36 cellular contexts compared by ENCODE assay signal in genomic region chr1:17308593-17308992, GRCh38. TPM values are rescaled to one million over a fixed set of nuclear protein-coding genes. Genes with fewer than 3 reads are reported as not detected.
DNase-seq lines count a peak whose midpoint lies in the region; ATAC-seq, FAIRE-seq and TF ChIP-seq lines count a peak whose summit lies in the region.
"Had no signal": no experiment of that assay in that cellular context is flagged by ENCODE, and none has a peak within 500 bp of the region (broad histone marks: within the 10 kb centered on the region; RNA-seq: fewer than 3 reads in every experiment).

No MANE protein-coding gene starts in this region.

- H3K23ac ChIP-seq in H1 (ENCODE audit: insufficient read length) = no peak overlapping the region

- WGBS in H1 (ENCODE audit: extremely low coverage in 1 of 2, insufficient coverage in 1 of 2, insufficient read length in 1 of 2, insufficient replicate concordance in 2 of 2, low coverage in 1 of 2, low lambda C conversion rate in 2 of 2, missing lambda C conversion rate in 1 of 2), 2 experiments = 54% methylated on average over 6 of the region's 6 CpGs; no CpG with 5 or more reads in 1 of the 2 experiments

- ATAC-seq in upper lobe of right lung = peak; percentile 49
- ATAC-seq: HCT116, Panc1 had no signal

- no peaks in the 10 kb centered on the region for H3K23me2 ChIP-seq in H1 (ENCODE audit: low read depth, low read length)

- no peak for TF ChIP-seq EP300 in H1 (IDR thresholded peaks at IDR 0.05; ENCODE audit: borderline replicate concordance in 1 of 2, low read depth in 2 of 2, low read length in 2 of 2)

- no peak overlapping the region for H3K4ac ChIP-seq in H1 (replicated peaks; ENCODE audit: insufficient read length, low read depth, low read length)

- H3K4me1 ChIP-seq in H1 (replicated peaks in 1 of 4; ENCODE audit: control insufficient read depth in 3 of 4, insufficient read depth in 4 of 4, low read length in 3 of 4) (peaks cover 5 to 16% (median 11%) of the 10 kb centered on the region in 4 experiments), upper lobe of right lung (no peaks in the 10 kb centered on the region)
- H3K4me1 ChIP-seq: right atrium auricular region, tibial nerve had no signal

- no peak overlapping the region for H3K4me2 ChIP-seq in H1 (ENCODE audit: insufficient read depth in 1 of 2, low read depth in 2 of 2, low read length in 2 of 2)

- H4K5ac ChIP-seq in H1 (ENCODE audit: insufficient read length, low read depth, low read length) = no peak overlapping the region

- H2BK120ac ChIP-seq in H1 (replicated peaks; ENCODE audit: low read depth, low read length) = no peak overlapping the region

- H4K20me1 ChIP-seq in H1 (replicated peaks in 1 of 2; ENCODE audit: control insufficient read depth in 1 of 2, insufficient read depth in 2 of 2, low read length in 2 of 2) = no peaks in the 10 kb centered on the region

- no peak overlapping the region for H3K56ac ChIP-seq in H1 (replicated peaks; ENCODE audit: insufficient read length, low read depth, low read length)

- H3K4me3 ChIP-seq in H1 (ENCODE audit: extremely low read depth in 1 of 4, insufficient read depth in 2 of 4, low read depth in 3 of 4, low read length in 4 of 4) = no peak overlapping the region
- no peak overlapping the region for H3K4me3 ChIP-seq in upper lobe of right lung
- H3K4me3 ChIP-seq: cardiac muscle cell, coronary artery, right atrium auricular region, tibial nerve had no signal

- intact Hi-C loops in upper lobe of right lung (cut with DNase I) = no loop called here

- CTCF ChIA-PET in H1 (lab: Charles Lee; ENCODE audit: partially characterized antibody) = interaction anchor here (0.8 to 2.6 kb wide), 4 partner anchors 11 to 28 kb away, joined by 3 to 16 read pairs (median 4); no protein-coding TSS in a partner anchor

- H3K9ac ChIP-seq in H1 (replicated peaks in 1 of 4; ENCODE audit: extremely low read depth in 1 of 4, low read depth in 3 of 4, low read length in 3 of 4) = no peak overlapping the region

- no peak for TF ChIP-seq RAD21 in H1 (IDR thresholded peaks at IDR 0.05 in 1 of 2, conservative IDR thresholded peaks at IDR 0.05 in 1 of 2; ENCODE audit: low read depth in 2 of 2, low read length in 2 of 2)

- H3K79me2 ChIP-seq in H1 (ENCODE audit: control insufficient read depth in 1 of 2, insufficient read depth in 2 of 2, low read length in 2 of 2) = no peaks in the 10 kb centered on the region

- peak overlapping the region; percentile 84 for H2BK15ac ChIP-seq in H1 (ENCODE audit: low read length)

- H3K18ac ChIP-seq in H1 (ENCODE audit: extremely low read depth, low read length) = no peak overlapping the region

- H2AK5ac ChIP-seq in H1 (ENCODE audit: low read depth, low read length) = no peak overlapping the region

- FAIRE-seq in H1 (lab: Jason Lieb, UNC) = no peak
- FAIRE-seq: D721Med had no signal

- H3K27me3 ChIP-seq in H1 (replicated peaks in 1 of 4; ENCODE audit: control insufficient read depth in 3 of 4, extremely low read depth in 1 of 4, insufficient read depth in 3 of 4, low read length in 3 of 4) (no peaks in the 10 kb centered on the region), upper lobe of right lung (peaks cover 29% of the 10 kb centered on the region)
- H3K27me3 ChIP-seq: cardiac muscle cell, right atrium auricular region had no signal

- H3K9me3 ChIP-seq in H1 (ENCODE audit: insufficient read depth in 2 of 2, low read depth in 1 of 2, low read length in 1 of 2) (no peaks in the 10 kb centered on the region), upper lobe of right lung (no peaks in the 10 kb centered on the region)
- H3K9me3 ChIP-seq: right atrium auricular region, tibial nerve had no signal

- TF ChIP-seq CTCF in H1 (IDR thresholded peaks at IDR 0.05; ENCODE audit: control extremely low read depth in 1 of 3, insufficient read depth in 1 of 3, low read depth in 1 of 3, low read length in 3 of 3) (no peak), upper lobe of right lung (IDR thresholded peaks at IDR 0.05) (no peak)

- H2BK5ac ChIP-seq in H1 (ENCODE audit: low read depth, low read length) = no peak overlapping the region

- no peak overlapping the region for H3K14ac ChIP-seq in H1 (ENCODE audit: insufficient read length)

- 0 out of 2 replicates have a peak overlapping the region, but pooled peaks have one; percentile 12 for H2AFZ ChIP-seq in H1 (ENCODE audit: low read length)

- H3K79me1 ChIP-seq in H1 (ENCODE audit: low read depth, low read length) = no peaks in the 10 kb centered on the region

- H2BK12ac ChIP-seq in H1 (ENCODE audit: low read depth, low read length) = peak overlapping the region; percentile 70; the same call in 1 of the 2 replicates

- H4K8ac ChIP-seq in H1 (ENCODE audit: extremely low read depth, insufficient read depth, low read length) = no peak overlapping the region

- POLR2A ChIA-PET in H1 (lab: Charles Lee; ENCODE audit: partially characterized antibody) = no interaction called here

- peak overlapping the region; percentile 75; the same call in 1 of the 2 replicates for H2BK20ac ChIP-seq in H1 (ENCODE audit: low read length)

- no peaks in the 10 kb centered on the region for H3K36me3 ChIP-seq in H1 (ENCODE audit: control insufficient read depth in 2 of 4, insufficient read depth in 4 of 4, low read length in 3 of 4)
- H3K36me3 ChIP-seq in upper lobe of right lung = no peaks in the 10 kb centered on the region
- H3K36me3 ChIP-seq: cardiac muscle cell, right atrium auricular region, tibial nerve, WERI-Rb-1 had no signal

- peak overlapping the region; percentile 45 for H4K91ac ChIP-seq in H1 (replicated peaks; ENCODE audit: insufficient read length, low read length)

- no peak for TF ChIP-seq POLR2A in H1 (IDR thresholded peaks at IDR 0.05; ENCODE audit: control extremely low read depth in 1 of 2, low read depth in 2 of 2, low read length in 2 of 2)

- peak; percentile 38 for DNase-seq in NK-92 treated with Interleukin-12 subunit alpha and Interleukin-12 subunit beta, amount 100 ng/mL, for 24 hours (lab: John Stamatoyannopoulos, UW)
- DNase-seq in NK-92 (lab: John Stamatoyannopoulos, UW; ENCODE audit: unreplicated experiment) = no peak
- DNase-seq in NOMO-1 treated with dmso at 0.1 percent for 144 hours (lab: John Stamatoyannopoulos, UW; ENCODE audit: unreplicated experiment) = peak; percentile 17
- DNase-seq in H1 (ENCODE audit: low read depth in 1 of 2, low spot score in 2 of 2) = no peak
- DNase-seq in upper lobe of right lung = no peak
- DNase-seq in stimulated activated CD4-positive, alpha-beta T cell treated with anti-CD3 and anti-CD28 coated beads, Interleukin-4, amount 100 ng/mL, for 4 hours = no peak
- no peak for DNase-seq in germinal center (ENCODE audit: low spot score)
- DNase-seq in cerebellar cortex (ENCODE audit: low spot score) = no peak
- DNase-seq: 8988T; activated CD4-positive, alpha-beta T cell treated with anti-CD3 and anti-CD28 coated beads for 48 hours; activated CD8-positive, alpha-beta memory T cell treated with anti-CD3 and anti-CD28 coated beads for 24 hours; aorta; CD4-positive, alpha-beta memory T cell; DND-41; effector memory CD4-positive, alpha-beta T cell; GF-D8; hypothalamus; immature natural killer cell; Kasumi-1; NCI-H1092; NCI-H1694; NCI-H446; posterior cingulate gyrus; SHP77; T1000; WERI-Rb-1 had no signal

- H3K27ac ChIP-seq in H1 (ENCODE audit: low read depth, low read length) (no peak overlapping the region), upper lobe of right lung (no peak overlapping the region)
- H3K27ac ChIP-seq: cardiac muscle cell, coronary artery, epithelial cell of prostate, right atrium auricular region, tibial nerve, WERI-Rb-1 had no signal

TF ChIP-seq in H1, 55 proteins besides CTCF, POLR2A, EP300 and RAD21:
- TF ChIP-seq GABPA (IDR thresholded peaks at IDR 0.05; ENCODE audit: borderline replicate concordance, insufficient read depth, low read length) (no peak), BRCA1 (IDR thresholded peaks at IDR 0.05; ENCODE audit: low read depth, low read length) (no peak), SAP30 (IDR thresholded peaks at IDR 0.05; ENCODE audit: insufficient read depth, insufficient replicate concordance, low read length) (no peak), KDM1A (IDR thresholded peaks at IDR 0.05; ENCODE audit: borderline replicate concordance, low read length) (peak; percentile 93), EGR1 (IDR thresholded peaks at IDR 0.05; ENCODE audit: borderline replicate concordance, low read depth, low read length) (no peak), HDAC2 (IDR thresholded peaks at IDR 0.05; ENCODE audit: borderline replicate concordance in 1 of 2, low read depth in 2 of 2, low read length in 2 of 2) (peak in 1 of 2 experiments; percentile 67; a peak in 1 of 4 replicates)

RNA-seq across cellular contexts. Expression of gene PADI4, which starts 0.6 kb away (rescaled TPM):
- not detected in 2 replicates for total RNA-seq in H1 (2021; fragmentation: NEBNext Ultra II Directional; extraction: Animal tissue kit (Norgen Biotek cat#: 25700))
- 0.17 and 0.29 TPM in 2 replicates for polyA plus RNA-seq in H1 (2011; rRNA removed)
- polyA plus RNA-seq in H1 (2011; cell fraction: cytosol; rRNA removed) = 0.18 TPM
- polyA plus RNA-seq in H1 (2011; cell fraction: nucleus; rRNA removed) = 0.11 TPM
- 0.06 to 0.25 TPM (median 0.20 TPM) in 3 of 4 replicates, not detected in the other for polyA plus RNA-seq in H1 (2012, experiment 1 of 2)
- 0.07 TPM for polyA plus RNA-seq in H1 (2012, experiment 2 of 2)
- 0.39 TPM for polyA plus RNA-seq in H1 (2013, experiment 1 of 2)
- 0.29 TPM for polyA plus RNA-seq in H1 (2013, experiment 2 of 2)
- polyA minus RNA-seq in H1 (2011; rRNA and poly(A)+ RNA removed) = 0.41 TPM in 1 of 2 replicates, not detected in the other
- polyA minus RNA-seq in H1 (2011; cell fraction: cytosol; rRNA and poly(A)+ RNA removed) = not detected
- polyA minus RNA-seq in H1 (2011; cell fraction: nucleus; rRNA and poly(A)+ RNA removed) = not detected
- 2.3 TPM for total RNA-seq in upper lobe of right lung
- total RNA-seq: cardiac muscle cell, glomerular endothelial cell, neural crest cell, tibial nerve had no signal
- polyA plus RNA-seq: aorta, cardiac muscle cell had no signal

RNA-seq across cellular contexts. Expression of gene PADI3, which starts 59.7 kb away (rescaled TPM):
- 0.37 and 0.44 TPM in 2 replicates for total RNA-seq in H1 (2021; fragmentation: NEBNext Ultra II Directional; extraction: Animal tissue kit (Norgen Biotek cat#: 25700))
- polyA plus RNA-seq in H1 (2011; rRNA removed) = 0.94 and 1.9 TPM in 2 replicates
- polyA plus RNA-seq in H1 (2011; cell fraction: cytosol; rRNA removed) = 1.6 TPM
- 3.4 TPM for polyA plus RNA-seq in H1 (2011; cell fraction: nucleus; rRNA removed)
- polyA plus RNA-seq in H1 (2012, experiment 1 of 2) = 0.35 to 0.85 TPM (median 0.64 TPM) in 4 replicates
- 0.33 TPM for polyA plus RNA-seq in H1 (2012, experiment 2 of 2)
- 0.59 TPM for polyA plus RNA-seq in H1 (2013, experiment 1 of 2)
- 0.35 TPM for polyA plus RNA-seq in H1 (2013, experiment 2 of 2)
- polyA minus RNA-seq in H1 (2011; rRNA and poly(A)+ RNA removed) = 1.3 and 1.7 TPM in 2 replicates
- 0.81 TPM for polyA minus RNA-seq in H1 (2011; cell fraction: cytosol; rRNA and poly(A)+ RNA removed)
- polyA minus RNA-seq in H1 (2011; cell fraction: nucleus; rRNA and poly(A)+ RNA removed) = 1.6 TPM
- not detected for total RNA-seq in upper lobe of right lung
- total RNA-seq: aorta; CD4-positive, alpha-beta memory T cell; glomerular endothelial cell; neural crest cell; right atrium auricular region; tibial nerve had no signal
- polyA plus RNA-seq: aorta; cardiac muscle cell; CD4-positive, alpha-beta memory T cell; immature natural killer cell had no signal

Comparison
In these comparisons a context has a peak if more than half of its experiments do, and no peak if none do; other contexts are left out.
1. DNase-seq: peak in NK-92 treated with Interleukin-12 subunit alpha and Interleukin-12 subunit beta, amount 100 ng/mL, for 24 hours (single experiment) and NOMO-1 treated with dmso at 0.1 percent for 144 hours (single experiment); none in NK-92 (single experiment), H1 (0 of 2), upper lobe of right lung (single experiment), stimulated activated CD4-positive, alpha-beta T cell treated with anti-CD3 and anti-CD28 coated beads, Interleukin-4, amount 100 ng/mL, for 4 hours (0 of 2), germinal center (single experiment) and cerebellar cortex (single experiment).